Comparison of ENCODE assay signal across 8 cellular contexts in genomic region chr6:34986845-34987246, GRCh38.
A peak's percentile ranks its signal among the peaks of the same experiment; 100 is the strongest.
DNase-seq lines count a peak whose midpoint lies in the region; ATAC-seq and TF ChIP-seq lines count a peak whose summit lies in the region.

No MANE protein-coding gene starts in this region.

- CTCF ChIA-PET in Calu3 (lab: Charles Lee) (interaction anchor here (0.6 to 2.4 kb wide), 16 partner anchors 10 to 1421 kb away, joined by 3 to 32 read pairs (median 4); partner anchors contain the start of genes ANKS1A, TAF11 and ZNF76), Panc1 (lab: Charles Lee) (interaction anchor here (0.6 to 1.2 kb wide), 4 partner anchors 43 to 559 kb away, joined by 4 to 6 read pairs (median 4); no protein-coding TSS in a partner anchor)

- POLR2A ChIA-PET in Panc1 (lab: Charles Lee) = no interaction called here

- H3K27ac Mint-ChIP-seq in Calu3 (ENCODE audit: unreplicated experiment) (no peak overlapping the region), neural crest cell (ENCODE audit: unreplicated experiment) (peak overlapping the region; percentile 19)
- H3K27ac Mint-ChIP-seq in activated T-cell treated with anti-CD3 and anti-CD28 coated beads, Interleukin-2, amount 50 U/mL, for 72 hours = no peak overlapping the region

- H3K36me3 ChIP-seq in Panc1 (ENCODE audit: control insufficient read depth, insufficient read depth, low read length) = peaks cover 4% of the 10 kb centered on the region

- H3K27me3 Mint-ChIP-seq in Calu3 (ENCODE audit: unreplicated experiment) (no peaks in the 10 kb centered on the region), neural crest cell (ENCODE audit: low read depth) (no peaks in the 10 kb centered on the region)
- no peaks in the 10 kb centered on the region for H3K27me3 Mint-ChIP-seq in activated T-cell treated with anti-CD3 and anti-CD28 coated beads, Interleukin-2, amount 50 U/mL, for 72 hours (ENCODE audit: low read depth)

- H3K27ac ChIP-seq in Panc1 (ENCODE audit: low read length) = no peak overlapping the region

- H3K27me3 ChIP-seq in Panc1 (ENCODE audit: control insufficient read depth, insufficient read depth, low read length) = no peaks in the 10 kb centered on the region

- H3K9me3 Mint-ChIP-seq in Calu3 (ENCODE audit: low read depth, unreplicated experiment) (no peaks in the 10 kb centered on the region), neural crest cell (no peaks in the 10 kb centered on the region)
- no peaks in the 10 kb centered on the region for H3K9me3 Mint-ChIP-seq in activated T-cell treated with anti-CD3 and anti-CD28 coated beads, Interleukin-2, amount 50 U/mL, for 72 hours

- H3K4me3 ChIP-seq in Panc1 (ENCODE audit: low read depth in 2 of 2, low read length in 2 of 2) (no peak overlapping the region), fibroblast of pulmonary artery (replicated peaks; ENCODE audit: low read depth, low read length) (no peak overlapping the region)

- DNase-seq in Calu3 = peak; percentile 81
- peak; percentile 70 to 86 for DNase-seq in Kasumi-1 (lab: John Stamatoyannopoulos, UW)
- peak; percentile 12 for DNase-seq in Panc1 (ENCODE audit: low read depth, low spot score)
- peak; percentile 61 to 66 for DNase-seq in activated T-cell treated with anti-CD3 and anti-CD28 coated beads, Interleukin-2, amount 50 U/mL, for 72 hours
- DNase-seq in fibroblast of pulmonary artery (ENCODE audit: low read depth) = peak; percentile 90
- DNase-seq in neural crest cell (ENCODE audit: low read depth, low spot score) = peak; percentile 73
- peak; percentile 62 for DNase-seq in stromal cell of bone marrow (ENCODE audit: low read depth)

- ATAC-seq in Panc1 (peak; percentile 73; the same call in 1 of the 2 replicates), GM19351 (IDR thresholded peaks at IDR 0.05; ENCODE audit: unreplicated experiment) (no peak)
- ATAC-seq in activated T-cell treated with anti-CD3 and anti-CD28 coated beads, Interleukin-2, amount 50 U/mL, for 72 hours (replicated peaks in 1 of 2) = peak; percentile 44 to 45

- H3K4me1 Mint-ChIP-seq in Calu3 (ENCODE audit: low read depth, unreplicated experiment) (no peaks in the 10 kb centered on the region), neural crest cell (peaks cover 15% of the 10 kb centered on the region)
- H3K4me1 Mint-ChIP-seq in activated T-cell treated with anti-CD3 and anti-CD28 coated beads, Interleukin-2, amount 50 U/mL, for 72 hours (ENCODE audit: low read depth) = peaks cover 11% of the 10 kb centered on the region

- H3K36me3 Mint-ChIP-seq in Calu3 (ENCODE audit: insufficient read depth, unreplicated experiment) (peaks cover 29% of the 10 kb centered on the region), neural crest cell (ENCODE audit: low read depth) (no peaks in the 10 kb centered on the region)
- H3K36me3 Mint-ChIP-seq in activated T-cell treated with anti-CD3 and anti-CD28 coated beads, Interleukin-2, amount 50 U/mL, for 72 hours (ENCODE audit: insufficient read depth in 2 of 2) = peaks cover 0 to 1% of the 10 kb centered on the region in 2 donors

- H3K9me3 ChIP-seq in Panc1 (ENCODE audit: control insufficient read depth, insufficient read depth, low read depth, low read length) = no peaks in the 10 kb centered on the region

- BruUV-seq in Calu3 (replicated peaks; lab: Mats Ljungman, UMichigan) = no TSS peak
- no TSS peak for BruUV-seq in Panc1 (replicated peaks; lab: Mats Ljungman, UMichigan)

- H3K4me3 Mint-ChIP-seq in Calu3 (ENCODE audit: low read depth, unreplicated experiment) (no peak overlapping the region), neural crest cell (no peak overlapping the region)
- H3K4me3 Mint-ChIP-seq in activated T-cell treated with anti-CD3 and anti-CD28 coated beads, Interleukin-2, amount 50 U/mL, for 72 hours = no peak overlapping the region

- TF ChIP-seq CTCF in Calu3 (IDR thresholded peaks at IDR 0.05; ENCODE audit: unreplicated experiment) (peak; percentile 90), Panc1 (IDR thresholded peaks at IDR 0.05) (peak; percentile 86), fibroblast of pulmonary artery (IDR thresholded peaks at IDR 0.05; ENCODE audit: low read length, missing control alignments) (peak; percentile 72), neural crest cell (conservative IDR thresholded peaks at IDR 0.05) (peak; percentile 96)

- H3K4me1 ChIP-seq in Panc1 (ENCODE audit: control insufficient read depth, insufficient read depth, low read length) = no peaks in the 10 kb centered on the region

- intact Hi-C loops in Calu3 (cut with micrococcal nuclease; ENCODE audit: unreplicated experiment) (loop anchor here (1.0 kb wide), 2 partner anchors 153 to 254 kb away; no protein-coding TSS in a partner anchor), Panc1 (cut with micrococcal nuclease; ENCODE audit: unreplicated experiment) (loop anchor here (5.0 kb wide), 1 partner anchor 145 kb away; no protein-coding TSS in a partner anchor)

- in situ Hi-C loops in Panc1 (cut with HindIII; ENCODE audit: low pct_unique_long_range_greater_than_20kb, low sequenced_read_pairs) = no loop called here

Comparison
In these comparisons a context has a peak if more than half of its experiments do, and no peak if none do; other contexts are left out.
1. DNase-seq: peak in every context shown above with its lines; median percentile 90 in fibroblast of pulmonary artery; 81 in Calu3; 78 in Kasumi-1; 73 in neural crest cell; 64 in activated T-cell treated with anti-CD3 and anti-CD28 coated beads, Interleukin-2, amount 50 U/mL, for 72 hours; 62 in stromal cell of bone marrow; 12 in Panc1.